14 cellular contexts compared by ENCODE assay signal in the genomic region with DNA sequence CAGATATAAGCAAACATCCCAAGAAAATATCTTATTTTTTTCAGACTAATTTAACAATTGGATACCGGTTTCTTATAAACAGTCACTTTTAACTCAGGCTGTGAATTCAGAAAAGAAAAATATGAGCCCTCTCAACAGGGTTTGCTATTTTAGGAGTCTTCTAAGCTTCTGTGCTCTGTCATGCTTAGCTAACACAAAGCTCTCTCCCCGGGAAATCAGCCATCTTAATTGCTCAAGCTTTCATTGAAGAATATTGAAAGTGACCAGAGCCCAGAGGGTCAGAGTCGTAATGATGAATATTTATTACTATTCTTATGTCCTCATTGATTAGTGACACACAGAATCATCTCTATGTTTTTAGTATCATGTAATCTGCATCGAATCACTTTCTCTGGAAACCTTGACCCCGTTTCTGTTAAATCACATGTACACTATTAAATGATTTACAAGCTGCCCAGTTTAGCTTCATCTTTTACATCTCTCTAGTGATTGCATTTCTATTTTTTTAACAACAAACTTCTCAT.
DNase-seq lines count a peak whose midpoint lies in the region; ATAC-seq, FAIRE-seq and TF ChIP-seq lines count a peak whose summit lies in the region.
"Had no signal": no experiment of that assay in that cellular context is flagged by ENCODE, and none has a peak within 500 bp of the region (broad histone marks: within the 10 kb centered on the region; RNA-seq: fewer than 3 reads in every experiment).

No MANE protein-coding gene starts in this region.

- H3K4me3 Mint-ChIP-seq in HFFc6 = no peak overlapping the region

- 0 out of 2 replicates have a peak, but pooled peaks cover 2% of the 10 kb centered on the region for H3K27me3 Mint-ChIP-seq in HFFc6 (ENCODE audit: insufficient read depth)

- no peak for TF ChIP-seq CTCF in psoas muscle (IDR thresholded peaks at IDR 0.05)
- TF ChIP-seq CTCF in HFFc6 (IDR thresholded peaks at IDR 0.05) = no peak
- TF ChIP-seq CTCF in esophagus squamous epithelium (IDR thresholded peaks at IDR 0.05) = no peak
- TF ChIP-seq CTCF in body of pancreas (IDR thresholded peaks at IDR 0.05) = no peak

- H3K27me3 ChIP-seq in ectodermal cell (ENCODE audit: control insufficient read depth, insufficient read depth, low read length, poor library complexity, severe bottlenecking) (no peaks in the 10 kb centered on the region), psoas muscle (ENCODE audit: insufficient read depth in 3 of 3, low read length in 2 of 3) (no peaks in the 10 kb centered on the region), esophagus squamous epithelium (no peaks in the 10 kb centered on the region), body of pancreas (no peaks in the 10 kb centered on the region)

- intact Hi-C loops in Right ventricle myocardium superior (cut with DNase I) = no loop called here
- intact Hi-C loops in cardiac septum (cut with DNase I) = no loop called here
- intact Hi-C loops in psoas muscle (cut with DNase I) = no loop called here
- intact Hi-C loops in esophagus squamous epithelium (cut with DNase I) = no loop called here
- intact Hi-C loops in body of pancreas (cut with DNase I) = no loop called here

- ATAC-seq in Right ventricle myocardium superior (ENCODE audit: poor library complexity) (peak; percentile 78), psoas muscle (no peak), body of pancreas (no peak)
- ATAC-seq: A549, SK-N-SH treated with all-trans-retinoic acid at 6 μM for 48 hours had no signal

- TF ChIP-seq POLR2A in esophagus squamous epithelium (IDR thresholded peaks at IDR 0.05) = no peak
- TF ChIP-seq POLR2A in body of pancreas (IDR thresholded peaks at IDR 0.05) = no peak

- H3K27ac ChIP-seq in ectodermal cell (ENCODE audit: insufficient read depth, low read depth, low read length, poor library complexity, severe bottlenecking) (peak overlapping the region; percentile 36), psoas muscle (no peak overlapping the region), esophagus squamous epithelium (no peak overlapping the region), body of pancreas (no peak overlapping the region)
- H3K27ac ChIP-seq: A549 had no signal

- 59 to 78% methylated on average over 3 to 5 of the region's 5 CpGs for WGBS in ectodermal cell, 2 experiments
- WGBS in psoas muscle, 3 donors = 61 to 74% (median 70%) methylated on average over 5 of the region's 5 CpGs
- WGBS in esophagus squamous epithelium, 2 donors = 76 to 82% methylated on average over 5 of the region's 5 CpGs
- 82 to 83% methylated on average over 5 of the region's 5 CpGs for WGBS in body of pancreas, 2 donors

- H3K9me3 Mint-ChIP-seq in HFFc6 = no peaks in the 10 kb centered on the region

- H3K27ac Mint-ChIP-seq in HFFc6 = no peak overlapping the region; the same call in 1 of the 2 replicates

- H3K4me3 ChIP-seq in ectodermal cell (ENCODE audit: insufficient read depth, low read depth, low read length) = no peak overlapping the region
- no peak overlapping the region for H3K4me3 ChIP-seq in psoas muscle
- H3K4me3 ChIP-seq in esophagus squamous epithelium = no peak overlapping the region
- no peak overlapping the region for H3K4me3 ChIP-seq in body of pancreas
- H3K4me3 ChIP-seq: A549 had no signal

- H3K4me1 Mint-ChIP-seq in HFFc6 (ENCODE audit: low read depth) = peaks cover 9% of the 10 kb centered on the region; the same call in 1 of the 2 replicates

- H3K4me1 ChIP-seq in ectodermal cell (ENCODE audit: control insufficient read depth, insufficient read depth, low read length) (peaks cover 18% of the 10 kb centered on the region), psoas muscle (no peaks in the 10 kb centered on the region), esophagus squamous epithelium (no peaks in the 10 kb centered on the region), body of pancreas (peaks cover 36% of the 10 kb centered on the region)
- H3K4me1 ChIP-seq: A549 had no signal

- H3K36me3 Mint-ChIP-seq in HFFc6 (ENCODE audit: low read depth) = no peaks in the 10 kb centered on the region

- H3K9me3 ChIP-seq in ectodermal cell (ENCODE audit: control insufficient read depth, low read length) (no peaks in the 10 kb centered on the region), psoas muscle (no peaks in the 10 kb centered on the region), esophagus squamous epithelium (no peaks in the 10 kb centered on the region), body of pancreas (no peaks in the 10 kb centered on the region)
- H3K9me3 ChIP-seq: A549 had no signal

- H3K36me3 ChIP-seq in ectodermal cell (ENCODE audit: control insufficient read depth, insufficient read depth, low read length) (no peaks in the 10 kb centered on the region), psoas muscle (ENCODE audit: insufficient read depth in 1 of 2, low read depth in 1 of 2) (no peaks in the 10 kb centered on the region), esophagus squamous epithelium (no peaks in the 10 kb centered on the region), body of pancreas (replicated peaks in 1 of 2; ENCODE audit: insufficient read depth in 1 of 2, low read depth in 2 of 2) (no peaks in the 10 kb centered on the region)

- FAIRE-seq in islet of Langerhans (lab: Jason Lieb, UNC) = peak; percentile 80
- FAIRE-seq: A549, urothelium cell line had no signal

- no peak for DNase-seq in Right ventricle myocardium superior
- DNase-seq in cardiac septum (ENCODE audit: low spot score) = no peak
- DNase-seq in psoas muscle = no peak
- DNase-seq in HFFc6 = no peak
- no peak for DNase-seq in esophagus squamous epithelium (lab: John Stamatoyannopoulos, UW)
- DNase-seq in body of pancreas = no peak
- DNase-seq: activated gamma-delta T cell treated with Interleukin-2 at 50 U/mL for 16 hours; effector memory CD4-positive, alpha-beta T cell; stimulated activated naive CD4-positive, alpha-beta T cell treated with Interleukin-2 at 50 U/mL for 16 hours had no signal
